In the genomic region with DNA sequence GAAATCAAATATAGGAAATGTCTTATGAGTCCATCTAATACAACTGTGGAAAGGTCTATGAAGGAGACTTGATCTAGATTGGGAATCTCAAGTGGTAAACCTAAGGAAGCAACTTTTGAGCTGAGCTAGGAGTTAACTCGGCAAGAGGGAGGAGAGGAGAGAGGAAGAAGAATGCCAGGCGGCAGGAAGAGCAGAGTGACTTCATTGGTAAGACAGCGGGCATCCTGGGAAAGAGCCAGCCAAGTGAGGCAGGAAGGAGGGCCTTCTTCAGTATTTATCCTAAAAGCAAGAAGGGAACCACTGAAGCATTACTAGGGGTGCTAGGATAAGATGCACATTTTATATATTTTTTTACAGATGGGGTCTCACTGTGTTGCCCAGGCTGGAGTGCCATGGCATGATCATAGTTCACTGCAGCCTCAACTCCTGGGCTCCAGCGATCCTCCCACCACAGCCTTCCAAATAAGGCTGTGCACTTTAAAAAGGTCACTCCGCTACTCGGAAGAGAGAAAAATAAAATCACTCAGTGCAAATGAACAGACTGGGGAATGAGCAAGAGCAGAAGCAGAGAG, we compare ENCODE assay signal across 8 cellular contexts. TPM values are rescaled to one million over a fixed set of nuclear protein-coding genes. Genes with fewer than 3 reads are reported as not detected.
A peak's percentile ranks its signal among the peaks of the same experiment; 100 is the strongest.
DNase-seq lines count a peak whose midpoint lies in the region; ATAC-seq, FAIRE-seq and TF ChIP-seq lines count a peak whose summit lies in the region.

No MANE protein-coding gene starts in this region.

- DNase-seq in EH (ENCODE audit: low read depth) (peak; percentile 46), OCI-LY7 (ENCODE audit: low spot score) (no peak), epithelial cell of proximal tubule (ENCODE audit: low read depth) (no peak), renal cortical epithelial cell (ENCODE audit: low read depth) (peak; percentile 30), GM19239 (ENCODE audit: insufficient read length, low spot score) (no peak), DMS53 (lab: John Stamatoyannopoulos, UW) (no peak)

- POLR2A ChIA-PET in OCI-LY7 (lab: Charles Lee): interaction anchor here (1.0 to 1.7 kb wide), 4 partner anchors 11 to 33 kb away, joined by 4 to 7 read pairs (median 6); a partner anchor contains a TSS

- no peaks in the 10 kb centered on the region for H3K9me3 ChIP-seq in OCI-LY7 (ENCODE audit: low read length)

- peaks cover 36% of the 10 kb centered on the region for H3K79me2 ChIP-seq in OCI-LY7 (ENCODE audit: insufficient read depth, low read depth, low read length)

- H3K9me2 ChIP-seq in OCI-LY7 (ENCODE audit: insufficient read depth, low read length): no peaks in the 10 kb centered on the region

- peak overlapping the region; percentile 91 for H3K4me3 ChIP-seq in OCI-LY7 (ENCODE audit: low read depth, low read length, poor library complexity, severe bottlenecking)
- peak overlapping the region; percentile 91 for H3K4me3 ChIP-seq in epithelial cell of proximal tubule (ENCODE audit: low read depth, low read length)

- H3K4me2 ChIP-seq in OCI-LY7 (ENCODE audit: low read length): peak overlapping the region; percentile 99

- no peak overlapping the region for H2AFZ ChIP-seq in OCI-LY7 (ENCODE audit: low read length)

- TF ChIP-seq CTCF in OCI-LY7 (conservative IDR thresholded peaks at IDR 0.05; ENCODE audit: low read length): no peak
- no peak for TF ChIP-seq CTCF in epithelial cell of proximal tubule (conservative IDR thresholded peaks at IDR 0.05; ENCODE audit: low read depth, low read length)

- FAIRE-seq in GM19239 (lab: Jason Lieb, UNC): no peak

- H3K27ac ChIP-seq in OCI-LY7 (ENCODE audit: low read depth, low read length, poor library complexity, severe bottlenecking): no peak overlapping the region

- CTCF ChIA-PET in OCI-LY7 (lab: Charles Lee; ENCODE audit: unreplicated experiment): no interaction called here

- peaks cover 44% of the 10 kb centered on the region for H3K36me3 ChIP-seq in OCI-LY7 (ENCODE audit: insufficient read depth, low read length)

- BruUV-seq in OCI-LY7 (replicated peaks; lab: Mats Ljungman, UMichigan): no TSS peak

- intact Hi-C loops in OCI-LY7 (cut with micrococcal nuclease; ENCODE audit: unreplicated experiment): no loop called here

- ATAC-seq in HG03439 (IDR thresholded peaks at IDR 0.05; ENCODE audit: unreplicated experiment) (no peak), GM21381 (IDR thresholded peaks at IDR 0.05; ENCODE audit: unreplicated experiment) (no peak)

- peaks cover 6% of the 10 kb centered on the region; the same call in 1 of the 2 replicates for H4K20me1 ChIP-seq in OCI-LY7 (ENCODE audit: insufficient read depth, low read length)

- H3K4me1 ChIP-seq in OCI-LY7 (ENCODE audit: insufficient read depth, low read length, poor library complexity, severe bottlenecking): peaks cover 19% of the 10 kb centered on the region

RNA-seq across cellular contexts. Expression of a gene that starts 2.0 kb away (rescaled TPM):
- total RNA-seq in OCI-LY7 (2014; rRNA removed; shearing (Covaris generic)): 27.7 and 31.7 TPM in 2 replicates
- total RNA-seq in OCI-LY7 (2022): 47.1 and 51.7 TPM in 2 replicates
- total RNA-seq in epithelial cell of proximal tubule: 53.2 and 64.2 TPM in 2 replicates
- 21.7 and 23.4 TPM in 2 replicates for total RNA-seq in renal cortical epithelial cell

RNA-seq across cellular contexts. Expression of a gene that starts 22.9 kb away (rescaled TPM):
- 36.9 and 39.8 TPM in 2 replicates for total RNA-seq in OCI-LY7 (2014; rRNA removed; shearing (Covaris generic))
- total RNA-seq in OCI-LY7 (2022) (42.8 and 47.9 TPM in 2 replicates), epithelial cell of proximal tubule (29.6 and 56.4 TPM in 2 replicates), renal cortical epithelial cell (68.0 and 72.8 TPM in 2 replicates)

RNA-seq across cellular contexts. Expression of a gene that starts 33.4 kb away (rescaled TPM):
- 77.8 and 86.8 TPM in 2 replicates for total RNA-seq in OCI-LY7 (2014; rRNA removed; shearing (Covaris generic))
- 109 and 117 TPM in 2 replicates for total RNA-seq in OCI-LY7 (2022)
- 47.2 and 51.9 TPM in 2 replicates for total RNA-seq in epithelial cell of proximal tubule
- total RNA-seq in renal cortical epithelial cell: 34.7 and 66.4 TPM in 2 replicates

Comparison
In these comparisons a context has a peak if more than half of its experiments do, and no peak if none do; other contexts are left out.
1. DNase-seq: peak in EH (single experiment) and renal cortical epithelial cell (single experiment); none in OCI-LY7 (single experiment), epithelial cell of proximal tubule (single experiment), GM19239 (single experiment) and DMS53 (single experiment).